ENCODE assay signal across 20 cellular contexts in the genomic region with DNA sequence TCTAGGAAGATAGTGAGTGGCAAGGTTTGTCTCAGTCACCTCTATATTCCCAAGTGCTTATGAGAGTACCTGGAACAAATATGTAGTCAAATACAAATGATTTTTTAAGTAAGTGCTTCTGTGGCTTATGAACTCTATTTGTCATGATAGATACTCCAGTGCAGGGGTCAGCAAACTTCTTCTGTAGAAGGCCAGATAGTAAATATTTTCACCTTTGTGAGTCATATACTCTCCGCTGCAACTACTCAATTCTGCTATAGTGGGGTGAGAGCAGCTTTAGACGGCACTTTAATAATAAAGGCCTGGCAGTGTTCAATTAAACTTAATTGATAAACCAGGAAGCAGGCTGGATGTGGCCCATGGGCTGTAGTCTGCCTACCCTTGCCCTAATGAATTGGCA. TPM values are rescaled to one million over a fixed set of nuclear protein-coding genes. Genes with fewer than 3 reads are reported as not detected.
DNase-seq lines count a peak whose midpoint lies in the region; ATAC-seq, FAIRE-seq and TF ChIP-seq lines count a peak whose summit lies in the region.
"Had no signal": no experiment of that assay in that cellular context is flagged by ENCODE, and none has a peak within 500 bp of the region (broad histone marks: within the 10 kb centered on the region; RNA-seq: fewer than 3 reads in every experiment).

No MANE protein-coding gene starts in this region.

- WGBS in HepG2 (ENCODE audit: low lambda C conversion rate) = 33% methylated on average over 2 of the region's 2 CpGs

- CTCF ChIA-PET in endothelial cell of umbilical vein (lab: Charles Lee) (interaction anchor here (1.3 to 1.5 kb wide), 2 partner anchors 16 to 110 kb away, joined by 4 to 5 read pairs; no protein-coding TSS in a partner anchor), HepG2 (lab: Yijun Ruan, JAX; ENCODE audit: low intra/inter-chr PET ratio, low total read pairs) (no interaction called here), Caco-2 (lab: Charles Lee) (no interaction called here)

- H3K79me2 ChIP-seq in endothelial cell of umbilical vein (ENCODE audit: control insufficient read depth, insufficient read depth, low read length) (no peaks in the 10 kb centered on the region), HepG2 (ENCODE audit: insufficient read depth, low read length) (peaks cover 2% of the 10 kb centered on the region), neural progenitor cell (ENCODE audit: low read depth) (peaks cover 45% of the 10 kb centered on the region)

- H3K36me3 Mint-ChIP-seq in neural progenitor cell (peaks cover 12% of the 10 kb centered on the region), Caco-2 (ENCODE audit: insufficient read depth, unreplicated experiment) (peaks cover 7% of the 10 kb centered on the region)
- H3K36me3 Mint-ChIP-seq: CD4-positive, CD25-positive, alpha-beta regulatory T cell; CD8-positive, alpha-beta memory T cell had no signal

- no peak overlapping the region for H3K4me2 ChIP-seq in endothelial cell of umbilical vein (ENCODE audit: insufficient read depth, low read length)
- 0 out of 2 replicates have a peak overlapping the region, but pooled peaks have one; percentile 19 for H3K4me2 ChIP-seq in HepG2 (ENCODE audit: low read depth, low read length)
- no peak overlapping the region for H3K4me2 ChIP-seq in neural progenitor cell
- H3K4me2 ChIP-seq: GM23338 had no signal

- TF ChIP-seq EP300 in HepG2 (IDR thresholded peaks at IDR 0.05; ENCODE audit: low read depth in 2 of 2, low read length in 2 of 2) (peak in 1 of 2 experiments; percentile 62; a peak in 1 of 4 replicates), HepG2 (CRISPR knock-in tag; IDR thresholded peaks at IDR 0.05; ENCODE audit: borderline replicate concordance) (no peak)

- TF ChIP-seq CTCF in VCaP (conservative IDR thresholded peaks at IDR 0.05) (no peak), endothelial cell of umbilical vein (IDR thresholded peaks at IDR 0.05; ENCODE audit: extremely low read depth in 1 of 2, insufficient read depth in 1 of 2, low read depth in 1 of 2, low read length in 2 of 2) (no peak), HepG2 (CRISPR knock-in tag; IDR thresholded peaks at IDR 0.05) (no peak; the same call in 1 of the 2 replicates), neural progenitor cell (IDR thresholded peaks at IDR 0.05) (no peak), Caco-2 (IDR thresholded peaks at IDR 0.05; ENCODE audit: insufficient read depth in 1 of 2, low read depth in 1 of 2, low read length in 1 of 2, severe bottlenecking in 1 of 2, unreplicated experiment in 1 of 2) (no peak)

- BruUV-seq in endothelial cell of umbilical vein (replicated peaks; lab: Mats Ljungman, UMichigan) (no TSS peak), HepG2 (replicated peaks; lab: Mats Ljungman, UMichigan) (no TSS peak), Caco-2 (replicated peaks; lab: Mats Ljungman, UMichigan) (no TSS peak)

- H3K4me3 Mint-ChIP-seq in neural progenitor cell (no peak overlapping the region), Caco-2 (ENCODE audit: unreplicated experiment) (no peak overlapping the region)
- H3K4me3 Mint-ChIP-seq: CD4-positive, CD25-positive, alpha-beta regulatory T cell; CD8-positive, alpha-beta memory T cell; GM23338; IgD-negative memory B cell had no signal

- peak; percentile 79 for ATAC-seq in HepG2
- ATAC-seq: GM23338 had no signal

- H3K9me3 Mint-ChIP-seq in neural progenitor cell (no peaks in the 10 kb centered on the region), Caco-2 (ENCODE audit: unreplicated experiment) (no peaks in the 10 kb centered on the region)
- H3K9me3 Mint-ChIP-seq: CD4-positive, CD25-positive, alpha-beta regulatory T cell; CD8-positive, alpha-beta memory T cell; GM23338; IgD-negative memory B cell had no signal

- no peak overlapping the region for H2AFZ ChIP-seq in endothelial cell of umbilical vein (ENCODE audit: low read depth, low read length)
- H2AFZ ChIP-seq in HepG2 (ENCODE audit: low read length) = no peak overlapping the region
- H2AFZ ChIP-seq in neural progenitor cell (replicated peaks) = no peak overlapping the region
- H2AFZ ChIP-seq: GM23338 had no signal

- H3K9me3 ChIP-seq in endothelial cell of umbilical vein (replicated peaks; ENCODE audit: control insufficient read depth, insufficient read depth, low read length) = no peaks in the 10 kb centered on the region
- H3K9me3 ChIP-seq in HepG2 (ENCODE audit: low read length) = no peaks in the 10 kb centered on the region
- no peaks in the 10 kb centered on the region for H3K9me3 ChIP-seq in neural progenitor cell (ENCODE audit: low read depth)
- no peaks in the 10 kb centered on the region for H3K9me3 ChIP-seq in Caco-2
- H3K9me3 ChIP-seq: BE2C had no signal

- DNase-seq in endothelial cell of umbilical vein (ENCODE audit: low read depth, low spot score) (no peak), HepG2 (ENCODE audit: low spot score) (peak; percentile 61), neural progenitor cell (ENCODE audit: low spot score) (no peak), RCC 7860 (ENCODE audit: low spot score) (no peak), NCI-H1436 treated with DMSO at 0.1 percent for 48 hours (lab: John Stamatoyannopoulos, UW) (no peak), Caco-2 (no peak)
- DNase-seq: BE2C; C1 segment of cervical spinal cord; CD4-positive, CD25-positive, alpha-beta regulatory T cell; CD8-positive, alpha-beta memory T cell; COR-L47; DMS79 treated with DMSO at 0.1 percent for 48 hours; GF-D8; HCEC 1CT had no signal

- H3K27me3 ChIP-seq in endothelial cell of umbilical vein (ENCODE audit: control insufficient read depth in 2 of 2, insufficient read depth in 2 of 2, low read length in 2 of 2) (no peaks in the 10 kb centered on the region), HepG2 (ENCODE audit: control insufficient read depth in 1 of 2, insufficient read depth in 2 of 2, low read length in 2 of 2) (no peaks in the 10 kb centered on the region), neural progenitor cell (no peaks in the 10 kb centered on the region), Caco-2 (replicated peaks; ENCODE audit: control insufficient read depth, insufficient read depth, low read length) (no peaks in the 10 kb centered on the region)
- H3K27me3 ChIP-seq: BE2C had no signal

- H3K27ac ChIP-seq in VCaP (peak overlapping the region; percentile 58), endothelial cell of umbilical vein (ENCODE audit: insufficient read depth, low read depth, low read length) (no peak overlapping the region), HepG2 (ENCODE audit: extremely low read length, insufficient read depth, low read length) (peak overlapping the region; percentile 78), neural progenitor cell (peak overlapping the region; percentile 55)

- H3F3A ChIP-seq in neural progenitor cell (ENCODE audit: low read depth) = peaks cover 56% of the 10 kb centered on the region

- H3K27me3 Mint-ChIP-seq in neural progenitor cell (ENCODE audit: insufficient read depth, low read depth) (no peaks in the 10 kb centered on the region), Caco-2 (ENCODE audit: insufficient read depth, unreplicated experiment) (no peaks in the 10 kb centered on the region)
- H3K27me3 Mint-ChIP-seq: IgD-negative memory B cell had no signal

- H3K9ac ChIP-seq in endothelial cell of umbilical vein (replicated peaks; ENCODE audit: extremely low read depth, insufficient read depth, low read length) (no peak overlapping the region), HepG2 (ENCODE audit: insufficient read depth, low read depth, low read length) (peak overlapping the region; percentile 1; the same call in 1 of the 2 replicates), neural progenitor cell (no peak overlapping the region)

- TF ChIP-seq POLR2A in endothelial cell of umbilical vein (IDR thresholded peaks at IDR 0.05; ENCODE audit: low read depth, low read length) = no peak
- no peak for TF ChIP-seq POLR2A in HepG2 (IDR thresholded peaks at IDR 0.05; ENCODE audit: insufficient read depth in 1 of 2, low read depth in 2 of 2, low read length in 2 of 2)

- dilution Hi-C loops in endothelial cell of umbilical vein (cut with MboI; ENCODE audit: extremely low pct_ligation_motif_present, low sequenced_read_pairs) = no loop called here

- no peaks in the 10 kb centered on the region for H4K20me1 ChIP-seq in endothelial cell of umbilical vein (replicated peaks; ENCODE audit: control insufficient read depth, extremely low read depth, insufficient read depth, low read length)
- no peaks in the 10 kb centered on the region for H4K20me1 ChIP-seq in HepG2 (ENCODE audit: insufficient read depth, low read length)
- H4K20me1 ChIP-seq in neural progenitor cell (ENCODE audit: low read depth) = peaks cover 41% of the 10 kb centered on the region

- no peaks in the 10 kb centered on the region for H3K36me3 ChIP-seq in endothelial cell of umbilical vein (ENCODE audit: control insufficient read depth in 2 of 2, extremely low read depth in 1 of 2, insufficient read depth in 2 of 2, low read length in 2 of 2)
- H3K36me3 ChIP-seq in HepG2 (replicated peaks in 1 of 2; ENCODE audit: control insufficient read depth in 1 of 2, insufficient read depth in 2 of 2, low read length in 2 of 2) = peaks cover 21 to 61% of the 10 kb centered on the region in 2 experiments
- H3K36me3 ChIP-seq in neural progenitor cell = peaks cover 59% of the 10 kb centered on the region
- peaks cover 2% of the 10 kb centered on the region; the same call in 1 of the 2 replicates for H3K36me3 ChIP-seq in Caco-2 (ENCODE audit: control insufficient read depth, insufficient read depth, low read length)
- H3K36me3 ChIP-seq: BE2C had no signal

- in situ Hi-C loops in HepG2 (cut with HindIII; ENCODE audit: extremely low pct_ligation_motif_present, low pct_unique_long_range_greater_than_20kb) = no loop called here

- H3K27ac Mint-ChIP-seq in neural progenitor cell (no peak overlapping the region), Caco-2 (ENCODE audit: unreplicated experiment) (no peak overlapping the region)
- H3K27ac Mint-ChIP-seq: CD4-positive, CD25-positive, alpha-beta regulatory T cell; CD8-positive, alpha-beta memory T cell; GM23338; IgD-negative memory B cell had no signal

- no peak overlapping the region for H3K4me3 ChIP-seq in endothelial cell of umbilical vein (replicated peaks in 1 of 3; ENCODE audit: insufficient read depth in 1 of 3, low read depth in 1 of 3, low read length in 3 of 3)
- H3K4me3 ChIP-seq in HepG2 (replicated peaks in 1 of 3; ENCODE audit: insufficient read depth in 1 of 3, low read depth in 2 of 3, low read length in 3 of 3) = no peak overlapping the region
- H3K4me3 ChIP-seq in neural progenitor cell = no peak overlapping the region
- H3K4me3 ChIP-seq in Caco-2 (ENCODE audit: low read depth, low read length) = no peak overlapping the region
- H3K4me3 ChIP-seq: GM23338 had no signal

- intact Hi-C loops in endothelial cell of umbilical vein (cut with micrococcal nuclease) (no loop called here), HepG2 (cut with micrococcal nuclease; ENCODE audit: unreplicated experiment) (loop anchor here (2.0 to 5.0 kb wide), 2 partner anchors 97 to 193 kb away; partner anchors contain the start of gene LGR4), Caco-2 (cut with micrococcal nuclease; ENCODE audit: unreplicated experiment) (no loop called here)

- POLR2A ChIA-PET in endothelial cell of umbilical vein (lab: Charles Lee) (no interaction called here), HepG2 (lab: Yijun Ruan, JAX) (interaction anchor here (1.1 to 4.8 kb wide), 8 partner anchors 16 to 98 kb away, joined by 3 to 65 read pairs (median 6); partner anchors contain the start of gene LGR4), Caco-2 (lab: Charles Lee) (no interaction called here)

- no peaks in the 10 kb centered on the region for H3K9me1 ChIP-seq in endothelial cell of umbilical vein (replicated peaks; ENCODE audit: control insufficient read depth, extremely low read depth, insufficient read depth, low read length)

- FAIRE-seq in endothelial cell of umbilical vein (lab: Jason Lieb, UNC) = peak; percentile 33
- no peak for FAIRE-seq in HepG2 (lab: Jason Lieb, UNC)
- FAIRE-seq in RCC 7860 (lab: Jason Lieb, UNC) = no peak
- FAIRE-seq: D721Med, H54, HTR-8/SVneo had no signal

- no peaks in the 10 kb centered on the region for H3K4me1 ChIP-seq in endothelial cell of umbilical vein (ENCODE audit: control insufficient read depth, extremely low read depth, insufficient read depth, low read length)
- peaks cover 44% of the 10 kb centered on the region for H3K4me1 ChIP-seq in HepG2 (ENCODE audit: insufficient read depth, low read length)
- peaks cover 6% of the 10 kb centered on the region for H3K4me1 ChIP-seq in neural progenitor cell
- peaks cover 34% of the 10 kb centered on the region for H3K4me1 ChIP-seq in Caco-2
- H3K4me1 ChIP-seq: BE2C had no signal

- H3K4me1 Mint-ChIP-seq in neural progenitor cell (peaks cover 11% of the 10 kb centered on the region), Caco-2 (ENCODE audit: low read depth, unreplicated experiment) (peaks cover 48% of the 10 kb centered on the region)
- H3K4me1 Mint-ChIP-seq: CD4-positive, CD25-positive, alpha-beta regulatory T cell; CD8-positive, alpha-beta memory T cell; IgD-negative memory B cell had no signal

- no peak for TF ChIP-seq RAD21 in HepG2 (CRISPR knock-in tag; IDR thresholded peaks at IDR 0.05)

RNA-seq across cellular contexts. Expression of gene CCDC34, which starts 12.4 kb away (rescaled TPM):
- total RNA-seq in endothelial cell of umbilical vein (11.4 and 11.8 TPM in 2 replicates), HepG2 (2016; rRNA removed; fragmentation: Illumina TruSeq; extraction: Trizol) (34.3 and 37.9 TPM in 2 replicates), neural progenitor cell (ENCODE audit: low replicate concordance) (15.6 and 30.6 TPM in 2 replicates), Caco-2 (2022) (25.0 and 25.7 TPM in 2 replicates)
- polyA plus RNA-seq in endothelial cell of umbilical vein (2.0 and 2.3 TPM in 2 replicates), HepG2 (2011; rRNA removed) (3.2 and 7.6 TPM in 2 replicates)
- polyA plus RNA-seq in endothelial cell of umbilical vein (2011; cell fraction: cytosol; rRNA removed) = 3.5 and 4.4 TPM in 2 replicates
- polyA plus RNA-seq in endothelial cell of umbilical vein (2011; cell fraction: nucleus; rRNA removed) = 1.4 and 1.9 TPM in 2 replicates
- 8.8 and 13.4 TPM in 2 replicates for polyA plus RNA-seq in endothelial cell of umbilical vein (2012)
- polyA minus RNA-seq in endothelial cell of umbilical vein = 1.1 and 1.2 TPM in 2 replicates
- 8.4 TPM for polyA minus RNA-seq in endothelial cell of umbilical vein (2011; cell fraction: cytosol; rRNA and poly(A)+ RNA removed)
- 0.77 and 0.82 TPM in 2 replicates for polyA minus RNA-seq in endothelial cell of umbilical vein (2011; cell fraction: nucleus; rRNA and poly(A)+ RNA removed)
- 10.7 and 11.6 TPM in 2 replicates for total RNA-seq in HepG2 (2016; cell fraction: cytosol; rRNA removed; fragmentation: Illumina TruSeq; extraction: Trizol; ENCODE audit: low read depth)
- 35.1 and 40.9 TPM in 2 replicates for total RNA-seq in HepG2 (2016; cell fraction: insoluble cytoplasmic fraction; rRNA removed; fragmentation: Illumina TruSeq; extraction: Trizol)
- 18.2 and 19.0 TPM in 2 replicates for total RNA-seq in HepG2 (2016; cell fraction: membrane; rRNA removed; fragmentation: Illumina TruSeq; extraction: Trizol)
- 16.1 and 19.6 TPM in 2 replicates for total RNA-seq in HepG2 (2016; cell fraction: nucleus; rRNA removed; fragmentation: Illumina TruSeq; extraction: Trizol)
- polyA plus RNA-seq in HepG2 (2011; cell fraction: cytosol; rRNA removed) = 3.7 and 5.9 TPM in 2 replicates
- 2.3 and 2.6 TPM in 2 replicates for polyA plus RNA-seq in HepG2 (2011; cell fraction: nucleus; rRNA removed)
- 7.7 and 20.2 TPM in 2 replicates for polyA plus RNA-seq in HepG2 (2012)
- 7.5 and 10.1 TPM in 2 replicates for polyA plus RNA-seq in HepG2 (2016; cell fraction: cytosol; fragmentation: Illumina TruSeq; extraction: Trizol; ENCODE audit: low read depth)
- polyA plus RNA-seq in HepG2 (2016; cell fraction: insoluble cytoplasmic fraction; fragmentation: Illumina TruSeq; extraction: Trizol; ENCODE audit: low read depth) = 54.7 and 54.9 TPM in 2 replicates
- polyA plus RNA-seq in HepG2 (2016; cell fraction: membrane; fragmentation: Illumina TruSeq; extraction: Trizol; ENCODE audit: low read depth) = 14.2 and 15.6 TPM in 2 replicates
- polyA plus RNA-seq in HepG2 (2016; cell fraction: nucleus; fragmentation: Illumina TruSeq; extraction: Trizol; ENCODE audit: insufficient read depth, low read depth) = 22.5 and 25.2 TPM in 2 replicates
- 6.1 and 10.4 TPM in 2 replicates for polyA minus RNA-seq in HepG2 (2011; rRNA and poly(A)+ RNA removed; ENCODE audit: low replicate concordance)
- 3.0 and 3.5 TPM in 2 replicates for polyA minus RNA-seq in HepG2 (2011; cell fraction: cytosol; rRNA and poly(A)+ RNA removed)
- 15.7 and 17.0 TPM in 2 replicates for polyA minus RNA-seq in HepG2 (2011; cell fraction: nucleus; rRNA and poly(A)+ RNA removed)
